In the genomic region with DNA sequence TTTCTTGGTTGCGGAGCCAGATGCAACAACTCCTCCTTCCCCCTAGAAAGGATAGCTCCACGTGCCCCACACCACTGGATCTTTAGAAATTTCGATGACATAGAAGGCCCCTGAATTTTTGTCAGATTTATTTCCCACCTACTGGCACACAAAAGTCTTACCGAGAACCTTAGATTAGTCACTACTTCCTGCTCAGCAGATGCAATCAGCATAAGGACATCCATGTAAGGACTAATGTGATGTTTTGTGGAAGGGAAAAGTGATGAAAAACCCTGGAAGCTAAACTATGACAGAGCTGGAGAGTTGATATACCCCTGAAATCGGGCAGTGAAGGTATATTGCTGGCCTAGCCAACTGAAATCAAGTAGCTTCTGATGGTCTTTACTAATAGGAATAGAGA, we compare ENCODE assay signal across 9 cellular contexts.
"Had no signal": no experiment of that assay in that cellular context is flagged by ENCODE, and none has a peak within 500 bp of the region (broad histone marks: within the 10 kb centered on the region; RNA-seq: fewer than 3 reads in every experiment).

No MANE protein-coding gene starts in this region.

- H3K36me3 ChIP-seq: HAP-1 had no signal

- H3K4me3 Mint-ChIP-seq: GM23338 had no signal

- H3K4me3 ChIP-seq: GM23338, HAP-1, K562 had no signal

- ATAC-seq: GM23338, HCT116, K562 had no signal

- H2AFZ ChIP-seq: GM23338 had no signal

- DNase-seq: H7, IMR-90, KG1 had no signal

- FAIRE-seq: HTR-8/SVneo, K562 had no signal

- H3K27ac Mint-ChIP-seq: GM23338 had no signal

- H3K4me1 ChIP-seq: HAP-1 had no signal

- H3K9me3 ChIP-seq: HAP-1 had no signal

- H3K27ac ChIP-seq: HL-60 had no signal

- H3K4me2 ChIP-seq: GM23338 had no signal

- H3K4me1 Mint-ChIP-seq: GM23338 had no signal
